ENCODE assay signal across 12 cellular contexts in genomic region chr6:136404627-136405310, GRCh38.
"Had no signal": no experiment of that assay in that cellular context is flagged by ENCODE, and none has a peak within 500 bp of the region (broad histone marks: within the 10 kb centered on the region; RNA-seq: fewer than 3 reads in every experiment).

No MANE protein-coding gene starts in this region.

- DNase-seq: activated CD4-positive, alpha-beta memory T cell treated with anti-CD3 and anti-CD28 coated beads for 36 hours; activated naive CD4-positive, alpha-beta T cell treated with Interleukin-2 at 50 U/mL for 16 hours; activated naive CD8-positive, alpha-beta T cell treated with anti-CD3 and anti-CD28 coated beads, Interleukin-2, amount 50 U/mL, for 24 hours; cortex of kidney; effector memory CD4-positive, alpha-beta T cell; gastrocnemius medialis; kidney; midbrain; small intestine; T1000 had no signal

- H3K36me3 ChIP-seq: cardiac muscle cell, gastrocnemius medialis had no signal

- H3K9ac ChIP-seq: parathyroid adenoma had no signal

- H3K4me1 ChIP-seq: gastrocnemius medialis had no signal

- ATAC-seq: activated naive CD8-positive, alpha-beta T cell treated with anti-CD3 and anti-CD28 coated beads, Interleukin-2, amount 50 U/mL, for 24 hours; gastrocnemius medialis had no signal

- H3K27me3 ChIP-seq: cardiac muscle cell, gastrocnemius medialis had no signal

- H2AFZ ChIP-seq: parathyroid adenoma had no signal

- H3K27ac ChIP-seq: cardiac muscle cell, gastrocnemius medialis, parathyroid adenoma had no signal

- H3K4me3 ChIP-seq: cardiac muscle cell, gastrocnemius medialis had no signal

- H3K9me3 ChIP-seq: gastrocnemius medialis had no signal
